ENCODE assay signal across 19 cellular contexts in the genomic region with DNA sequence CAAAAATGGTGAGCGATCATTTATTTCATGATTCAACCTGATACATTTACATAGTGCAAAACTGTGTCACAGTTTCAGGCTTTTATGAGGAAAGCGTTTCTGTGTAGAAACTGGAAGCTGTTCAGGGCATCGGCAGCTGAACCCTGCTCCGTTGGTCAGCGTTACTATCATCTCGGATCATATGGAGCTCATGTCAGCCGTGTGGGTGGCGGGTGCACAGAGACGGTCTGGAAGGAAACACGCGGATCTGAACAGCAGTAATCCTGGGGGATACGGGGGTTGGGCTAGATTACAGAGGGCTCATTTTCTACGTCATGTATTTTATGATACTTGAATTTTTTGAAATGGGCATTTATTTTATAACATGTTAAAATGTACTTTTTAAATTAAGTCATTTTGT. TPM values are rescaled to one million over a fixed set of nuclear protein-coding genes. Genes with fewer than 3 reads are reported as not detected.
DNase-seq lines count a peak whose midpoint lies in the region; ATAC-seq and TF ChIP-seq lines count a peak whose summit lies in the region.
"Had no signal": no experiment of that assay in that cellular context is flagged by ENCODE, and none has a peak within 500 bp of the region (broad histone marks: within the 10 kb centered on the region; RNA-seq: fewer than 3 reads in every experiment).

No MANE protein-coding gene starts in this region.

- no peak for TF ChIP-seq POLR2A in uterus (IDR thresholded peaks at IDR 0.05)

- intact Hi-C loops in CD8-positive, alpha-beta T cell (cut with DNase I, micrococcal nuclease) = no loop called here
- intact Hi-C loops in sciatic nerve (cut with DNase I) = no loop called here
- intact Hi-C loops in uterus (cut with DNase I; ENCODE audit: low total_unique reads) = no loop called here

- DNase-seq in CD8-positive, alpha-beta T cell = no peak
- DNase-seq in T-helper 17 cell = no peak
- DNase-seq in chondrocyte (ENCODE audit: low spot score) = peak; percentile 42
- DNase-seq in sciatic nerve (ENCODE audit: low spot score) = peak; percentile 35
- DNase-seq in stimulated activated CD4-positive, alpha-beta T cell treated with anti-CD3 and anti-CD28 coated beads, Interleukin-15, amount 100 ng/mL, for 24 hours = no peak
- no peak for DNase-seq in COLO668 (lab: John Stamatoyannopoulos, UW; ENCODE audit: unreplicated experiment)
- DNase-seq in uterus = no peak
- DNase-seq: COR-L47, DMS 273 treated with DMSO at 0.1 percent for 48 hours, DMS79 treated with DMSO at 0.1 percent for 48 hours, NCI-H1092, NCI-H1436, NCI-H1930, NCI-H748 treated with DMSO at 0.1 percent for 48 hours, SIG-M5, SK-N-SH had no signal

- H3K36me3 ChIP-seq in CD8-positive, alpha-beta T cell (ENCODE audit: insufficient read depth, low read length) = peaks cover 33% of the 10 kb centered on the region
- H3K36me3 ChIP-seq in uterus = no peaks in the 10 kb centered on the region

- H3K27me3 ChIP-seq in CD8-positive, alpha-beta T cell (ENCODE audit: insufficient read depth, low read length) = no peaks in the 10 kb centered on the region
- no peaks in the 10 kb centered on the region for H3K27me3 ChIP-seq in uterus

- POLR2A ChIA-PET in CD8-positive, alpha-beta T cell (lab: Charles Lee) = no interaction called here

- H3K4me3 ChIP-seq in CD8-positive, alpha-beta T cell (ENCODE audit: low read depth, low read length) = no peak overlapping the region
- H3K4me3 ChIP-seq in uterus = no peak overlapping the region
- H3K4me3 ChIP-seq: A549 had no signal

- no peaks in the 10 kb centered on the region for H3K27me3 Mint-ChIP-seq in CD8-positive, alpha-beta T cell (ENCODE audit: low read depth)
- H3K27me3 Mint-ChIP-seq in T-helper 17 cell = no peaks in the 10 kb centered on the region
- no peaks in the 10 kb centered on the region for H3K27me3 Mint-ChIP-seq in chondrocyte (ENCODE audit: low read depth)
- H3K27me3 Mint-ChIP-seq: B cell had no signal

- peaks cover 67% of the 10 kb centered on the region for H3K36me3 Mint-ChIP-seq in CD8-positive, alpha-beta T cell
- H3K36me3 Mint-ChIP-seq in T-helper 17 cell (ENCODE audit: low read depth) (peaks cover 7% of the 10 kb centered on the region), chondrocyte (ENCODE audit: low read depth) (peaks cover 28% of the 10 kb centered on the region)

- CTCF ChIA-PET in CD8-positive, alpha-beta T cell (lab: Charles Lee) = no interaction called here

- no peak for TF ChIP-seq CTCF in CD8-positive, alpha-beta T cell (IDR thresholded peaks at IDR 0.05)
- no peak for TF ChIP-seq CTCF in chondrocyte (IDR thresholded peaks at IDR 0.05)
- TF ChIP-seq CTCF in uterus (IDR thresholded peaks at IDR 0.05) = no peak

- no peaks in the 10 kb centered on the region for H3K9me3 ChIP-seq in CD8-positive, alpha-beta T cell (ENCODE audit: low read length)
- H3K9me3 ChIP-seq in T-helper 17 cell (ENCODE audit: control insufficient read depth, low read length, poor library complexity, severe bottlenecking) (no peaks in the 10 kb centered on the region), uterus (no peaks in the 10 kb centered on the region)
- H3K9me3 ChIP-seq: A549, SK-N-SH had no signal

- ATAC-seq in CD8-positive, alpha-beta T cell = no peak
- no peak for ATAC-seq in T-helper 17 cell
- no peak for ATAC-seq in sciatic nerve

- H3K9me3 Mint-ChIP-seq in CD8-positive, alpha-beta T cell = no peaks in the 10 kb centered on the region
- no peaks in the 10 kb centered on the region for H3K9me3 Mint-ChIP-seq in chondrocyte (ENCODE audit: low read depth)

- H3K4me1 ChIP-seq in CD8-positive, alpha-beta T cell (ENCODE audit: insufficient read depth, low read length) = peaks cover 3% of the 10 kb centered on the region
- H3K4me1 ChIP-seq in uterus = no peaks in the 10 kb centered on the region
- H3K4me1 ChIP-seq: A549 had no signal

- H3K27ac ChIP-seq in CD8-positive, alpha-beta T cell (ENCODE audit: low read depth, low read length) = no peak overlapping the region
- H3K27ac ChIP-seq in uterus = no peak overlapping the region
- H3K27ac ChIP-seq: A549 had no signal

- H3K4me3 Mint-ChIP-seq in CD8-positive, alpha-beta T cell = no peak overlapping the region
- H3K4me3 Mint-ChIP-seq in T-helper 17 cell (no peak overlapping the region), chondrocyte (ENCODE audit: unreplicated experiment) (no peak overlapping the region)
- H3K4me3 Mint-ChIP-seq: B cell, CD14-positive monocyte had no signal

- peaks cover 7% of the 10 kb centered on the region for H3K4me1 Mint-ChIP-seq in CD8-positive, alpha-beta T cell (ENCODE audit: low read depth)
- H3K4me1 Mint-ChIP-seq in T-helper 17 cell = peaks cover 6% of the 10 kb centered on the region
- no peaks in the 10 kb centered on the region for H3K4me1 Mint-ChIP-seq in chondrocyte (ENCODE audit: low read depth)

- H3K27ac Mint-ChIP-seq in CD8-positive, alpha-beta T cell = peak overlapping the region; percentile 5
- H3K27ac Mint-ChIP-seq in T-helper 17 cell = peak overlapping the region; percentile 77
- H3K27ac Mint-ChIP-seq in chondrocyte (ENCODE audit: unreplicated experiment) = no peak overlapping the region
- H3K27ac Mint-ChIP-seq: B cell had no signal

RNA-seq across cellular contexts. Expression of a gene that starts 15.1 kb away (rescaled TPM):
- 10 to 100 TPM; 19.1 to 20.9 TPM for total RNA-seq in CD8-positive, alpha-beta T cell
- total RNA-seq in T-helper 17 cell (10 to 100 TPM; 13.5 to 16.4 TPM), chondrocyte (25.0 to 25.7 TPM (median 25.3 TPM) in 3 replicates), sciatic nerve (18.6 TPM), uterus (10 to 100 TPM in 2 of 4 donors, 1 to 10 TPM in 2; 6.4 to 41.9 (median 17.5) TPM)

RNA-seq across cellular contexts. Expression of a gene that starts 27.7 kb away (rescaled TPM):
- total RNA-seq in CD8-positive, alpha-beta T cell = 1 to 10 TPM; 3.4 to 3.7 TPM
- total RNA-seq in T-helper 17 cell (10 to 100 TPM; 14.9 to 15.3 TPM), chondrocyte (5.8 to 8.2 TPM (median 7.3 TPM) in 3 replicates), sciatic nerve (9.3 TPM), uterus (10 to 100 TPM in 2 of 4 donors, 1 to 10 TPM in 1, under 1 TPM in 1; 0.51 to 17.9 (median 9.3) TPM)

RNA-seq across cellular contexts. Expression of a gene that starts 28.0 kb away (rescaled TPM):
- 10 to 100 TPM; 15.5 to 16.8 TPM for total RNA-seq in CD8-positive, alpha-beta T cell
- total RNA-seq in T-helper 17 cell (10 to 100 TPM; 33.0 to 34.6 TPM), chondrocyte (37.4 to 40.6 TPM (median 37.6 TPM) in 3 replicates), sciatic nerve (53.9 TPM), uterus (10 to 100 TPM; 10.5 to 43.2 (median 22.1) TPM)

Comparison
In these comparisons a context has a peak if more than half of its experiments do, and no peak if none do; other contexts are left out.
1. DNase-seq: peak in chondrocyte (single experiment) and sciatic nerve (single experiment); none in CD8-positive, alpha-beta T cell (0 of 7), T-helper 17 cell (0 of 3), stimulated activated CD4-positive, alpha-beta T cell treated with anti-CD3 and anti-CD28 coated beads, Interleukin-15, amount 100 ng/mL, for 24 hours (single experiment), COLO668 (single experiment) and uterus (0 of 2).